1 cellular context compared by ENCODE assay signal in genomic region chr16:86935323-86935669, GRCh38.
TF ChIP-seq lines count a peak whose summit lies in the region.

No MANE protein-coding gene starts in this region.

TF ChIP-seq in GM23338, 12 proteins besides CTCF, POLR2A, EP300 and RAD21 (continued from another document):
- no peak for TF ChIP-seq ZNF462 (CRISPR knock-in tag; IDR thresholded peaks at IDR 0.05)
- TF ChIP-seq STAT1 (IDR thresholded peaks at IDR 0.05; ENCODE audit: unreplicated experiment) = no peak
- no peak for TF ChIP-seq EZH2 (IDR thresholded peaks at IDR 0.05; ENCODE audit: low read depth, unreplicated experiment)
- no peak for TF ChIP-seq REST (IDR thresholded peaks at IDR 0.05; ENCODE audit: unreplicated experiment)
- no peak for TF ChIP-seq CREB1 (CRISPR knock-in tag; IDR thresholded peaks at IDR 0.05; ENCODE audit: low read depth)
- no peak for TF ChIP-seq ZNF114 (CRISPR knock-in tag; IDR thresholded peaks at IDR 0.05)
- TF ChIP-seq POLR2AphosphoS5 (IDR thresholded peaks at IDR 0.05; ENCODE audit: low read depth) = no peak
- TF ChIP-seq ZNF331 (CRISPR knock-in tag; IDR thresholded peaks at IDR 0.05; ENCODE audit: low read depth) = no peak
